Comparison of ENCODE assay signal across 8 cellular contexts in the genomic region with DNA sequence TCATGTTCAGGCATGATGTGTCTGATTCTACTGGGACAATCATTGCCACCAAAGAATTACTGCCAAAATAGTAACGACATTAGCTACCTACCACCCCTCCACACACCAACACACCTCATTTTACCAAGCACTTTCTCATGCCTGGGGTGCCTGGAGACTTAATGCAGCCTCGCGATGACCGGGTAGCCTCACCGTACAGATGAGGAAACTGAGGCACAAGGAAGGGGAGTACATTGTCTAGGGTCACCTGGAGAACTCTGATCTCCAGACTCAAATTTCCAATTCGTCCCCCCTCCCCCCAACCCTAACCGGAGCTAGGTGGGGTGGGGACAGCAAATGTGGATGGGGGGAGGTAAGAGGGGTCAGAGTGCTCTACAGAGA. TPM values are rescaled to one million over a fixed set of nuclear protein-coding genes. Genes with fewer than 3 reads are reported as not detected.
DNase-seq lines count a peak whose midpoint lies in the region; ATAC-seq, FAIRE-seq and TF ChIP-seq lines count a peak whose summit lies in the region.

No MANE protein-coding gene starts in this region.

- H3K9me3 ChIP-seq in AG04450 (ENCODE audit: control insufficient read depth, insufficient read depth, low read length): no peaks in the 10 kb centered on the region

- ATAC-seq in GM19463 (IDR thresholded peaks at IDR 0.05; ENCODE audit: unreplicated experiment) (peak; percentile 8), HG03469 (IDR thresholded peaks at IDR 0.05; ENCODE audit: unreplicated experiment) (no peak)

- POLR2A ChIA-PET in AG04450 (lab: Yijun Ruan, JAX): interaction anchor here (0.6 kb wide), 1 partner anchor 198 kb away, joined by 4 read pairs; no protein-coding TSS in a partner anchor

- FAIRE-seq in HTR-8/SVneo (lab: Jason Lieb, UNC): peak; percentile 66

- H3K27ac ChIP-seq in AG04450 (ENCODE audit: low read depth, low read length): no peak overlapping the region

- no peaks in the 10 kb centered on the region for H3K36me3 Mint-ChIP-seq in glutamatergic neuron (ENCODE audit: unreplicated experiment)

- DNase-seq in AG04450 (ENCODE audit: low read depth, low spot score): no peak
- no peak for DNase-seq in HTR-8/SVneo (ENCODE audit: insufficient read length, low spot score)
- DNase-seq in glutamatergic neuron: no peak
- DNase-seq in foreskin fibroblast: no peak
- DNase-seq in stimulated activated CD4-positive, alpha-beta T cell treated with anti-CD3 and anti-CD28 coated beads, Interleukin-4, amount 100 ng/mL, for 4 hours: no peak
- DNase-seq in HT-29 (ENCODE audit: low spot score): no peak

- H3K27ac Mint-ChIP-seq in glutamatergic neuron (ENCODE audit: unreplicated experiment): peak overlapping the region; percentile 28

- H3K4me1 Mint-ChIP-seq in glutamatergic neuron (ENCODE audit: low read depth, unreplicated experiment): peaks cover 10% of the 10 kb centered on the region

- CTCF ChIA-PET in AG04450 (lab: Charles Lee): interaction anchor here (0.6 to 5.7 kb wide), 46 partner anchors 9 to 1172 kb away, joined by 3 to 215 read pairs (median 6); a partner anchor contains a TSS

- H3K4me3 ChIP-seq in AG04450 (ENCODE audit: low read depth, low read length) (0 out of 2 replicates have a peak overlapping the region, but pooled peaks have one; percentile 7), foreskin fibroblast (ENCODE audit: low read depth in 1 of 2, low read length in 2 of 2) (no peak overlapping the region)

- peaks cover 22% of the 10 kb centered on the region for H3K27me3 Mint-ChIP-seq in glutamatergic neuron (ENCODE audit: unreplicated experiment)

- H3K27me3 ChIP-seq in AG04450 (ENCODE audit: control insufficient read depth, insufficient read depth, low read length): peaks cover 41% of the 10 kb centered on the region

- H3K4me3 Mint-ChIP-seq in glutamatergic neuron (ENCODE audit: unreplicated experiment): peak overlapping the region; percentile 50

- TF ChIP-seq CTCF in AG04450 (IDR thresholded peaks at IDR 0.05; ENCODE audit: low read depth, low read length): no peak
- peak; percentile 50 for TF ChIP-seq CTCF in glutamatergic neuron (IDR thresholded peaks at IDR 0.05; ENCODE audit: partially characterized antibody, unreplicated experiment)
- TF ChIP-seq CTCF in foreskin fibroblast (IDR thresholded peaks at IDR 0.05; ENCODE audit: low read depth, low read length): no peak

- peaks cover 17% of the 10 kb centered on the region for H3K9me3 Mint-ChIP-seq in glutamatergic neuron (ENCODE audit: unreplicated experiment)

RNA-seq across cellular contexts. Expression of a gene that starts 2.7 kb away (rescaled TPM):
- polyA plus RNA-seq in AG04450 (2011; rRNA removed): 0.11 and 0.45 TPM in 2 replicates
- not detected in 2 replicates for polyA minus RNA-seq in AG04450 (2011; rRNA and poly(A)+ RNA removed)
- 119 TPM for total RNA-seq in glutamatergic neuron (ENCODE audit: unreplicated experiment)
- total RNA-seq in HT-29 (2014; rRNA removed; shearing (Covaris generic)): 0.79 and 1.1 TPM in 2 replicates

RNA-seq across cellular contexts. Expression of a gene that starts 30.7 kb away (rescaled TPM):
- 24.4 and 25.1 TPM in 2 replicates for polyA plus RNA-seq in AG04450 (2011; rRNA removed)
- 30.1 and 43.1 TPM in 2 replicates for polyA minus RNA-seq in AG04450 (2011; rRNA and poly(A)+ RNA removed)
- total RNA-seq in glutamatergic neuron (ENCODE audit: unreplicated experiment): 10.8 TPM
- total RNA-seq in HT-29 (2014; rRNA removed; shearing (Covaris generic)): not detected in 2 replicates

RNA-seq across cellular contexts. Expression of a gene that starts 57.9 kb away (rescaled TPM):
- 14.6 and 17.5 TPM in 2 replicates for polyA plus RNA-seq in AG04450 (2011; rRNA removed)
- 24.5 and 30.1 TPM in 2 replicates for polyA minus RNA-seq in AG04450 (2011; rRNA and poly(A)+ RNA removed)
- 5.2 TPM for total RNA-seq in glutamatergic neuron (ENCODE audit: unreplicated experiment)
- total RNA-seq in HT-29 (2014; rRNA removed; shearing (Covaris generic)): 47.7 and 60.8 TPM in 2 replicates

Comparison
In these comparisons a context has a peak if more than half of its experiments do, and no peak if none do; other contexts are left out.
1. RNA of a gene that starts 2.7 kb away (total RNA-seq): 119 TPM in glutamatergic neuron (single experiment); 0.79 to 1.1 TPM in HT-29; every median in the first group is over 10 times any median in the second.
2. RNA of a gene that starts 30.7 kb away (total RNA-seq): 10.8 TPM in glutamatergic neuron (single experiment); not detected in HT-29; every median in the first group is over 10 times any median in the second.